Comparison of ENCODE assay signal across 34 cellular contexts in genomic region chr9:108939975-108940374, GRCh38.
"Had no signal": no experiment of that assay in that cellular context is flagged by ENCODE, and none has a peak within 500 bp of the region (broad histone marks: within the 10 kb centered on the region; RNA-seq: fewer than 3 reads in every experiment).

No MANE protein-coding gene starts in this region.

- H3K9me3 ChIP-seq: MG63 had no signal

- H3K27me3 ChIP-seq: MG63 had no signal

- H3K4me3 ChIP-seq: MG63 had no signal

- DNase-seq: Karpas-422, Kasumi-1, MG63, MM.1S, MV-4-11, NCI-H1048, NCI-H1092, NCI-H1092 treated with DMSO at 0.1 percent for 48 hours, NCI-H1105, NCI-H1105 treated with DMSO at 0.1 percent for 48 hours, NCI-H1417, NCI-H1417 treated with DMSO at 0.1 percent for 48 hours, NCI-H1436, NCI-H1436 treated with DMSO at 0.1 percent for 48 hours, NCI-H146, NCI-H1694, NCI-H1694 treated with DMSO at 0.1 percent for 48 hours, NCI-H187, NCI-H187 treated with DMSO at 0.1 percent for 48 hours, NCI-H1930, NCI-H2029, NCI-H2029 treated with DMSO at 0.1 percent for 48 hours, NCI-H2081, NCI-H2081 treated with DMSO at 0.1 percent for 48 hours, NCI-H2107, NCI-H2171, NCI-H2171 treated with DMSO at 0.1 percent for 48 hours, NCI-H2227 treated with DMSO at 0.1 percent for 48 hours, NCI-H226, NCI-H345, NCI-H446, NCI-H446 treated with DMSO at 0.1 percent for 48 hours, NCI-H510A, NCI-H510A treated with DMSO at 0.1 percent for 48 hours had no signal
